25 cellular contexts compared by ENCODE assay signal in the genomic region with DNA sequence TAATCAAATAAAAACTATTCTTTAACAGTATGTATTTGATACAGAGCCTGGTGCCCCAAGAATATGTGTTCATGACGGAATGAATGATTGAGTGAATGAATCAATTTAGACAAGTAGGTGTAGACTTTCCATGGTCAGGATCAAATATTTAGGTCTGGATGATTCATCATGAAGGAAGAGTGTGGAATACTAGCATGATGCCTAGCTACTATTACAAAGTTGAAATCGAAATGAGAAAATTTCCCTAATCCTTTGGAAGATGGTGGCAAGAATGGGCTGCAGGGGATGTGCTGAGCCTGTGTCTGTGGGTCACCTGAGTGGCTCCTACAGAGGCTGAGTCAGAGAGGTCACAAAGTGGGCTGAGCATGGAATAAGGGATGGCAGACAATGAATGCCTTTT. TPM values are rescaled to one million over a fixed set of nuclear protein-coding genes. Genes with fewer than 3 reads are reported as not detected.
DNase-seq lines count a peak whose midpoint lies in the region; ATAC-seq and TF ChIP-seq lines count a peak whose summit lies in the region.
"Had no signal": no experiment of that assay in that cellular context is flagged by ENCODE, and none has a peak within 500 bp of the region (broad histone marks: within the 10 kb centered on the region; RNA-seq: fewer than 3 reads in every experiment).

No MANE protein-coding gene starts in this region.

- no peaks in the 10 kb centered on the region for H4K20me1 ChIP-seq in SK-N-SH (ENCODE audit: insufficient read depth)

- no peak for TF ChIP-seq RAD21 in SK-N-SH (IDR thresholded peaks at IDR 0.05; ENCODE audit: low read length)

- no peak for TF ChIP-seq CTCF in SK-N-SH (IDR thresholded peaks at IDR 0.05)
- no peak for TF ChIP-seq CTCF in HFFc6 (IDR thresholded peaks at IDR 0.05)
- no peak for TF ChIP-seq CTCF in RWPE2 (IDR thresholded peaks at IDR 0.05; ENCODE audit: poor library complexity, severe bottlenecking)
- TF ChIP-seq CTCF in omental fat pad (IDR thresholded peaks at IDR 0.05) = no peak

- no peak for DNase-seq in SK-N-SH
- no peak for DNase-seq in HFFc6
- no peak for DNase-seq in RWPE2 (ENCODE audit: low spot score)
- peak; percentile 44 for DNase-seq in kidney tubule cell (ENCODE audit: low spot score)
- no peak for DNase-seq in SW480 (ENCODE audit: low spot score)
- DNase-seq in GOT3 (lab: John Stamatoyannopoulos, UW) = no peak
- no peak for DNase-seq in omental fat pad (ENCODE audit: low spot score)
- DNase-seq: 8988T; activated CD4-positive, alpha-beta memory T cell treated with anti-CD3 and anti-CD28 coated beads, Interleukin-2, amount 10 ng/mL, durations not matched to agents 7 days and 5 days; activated CD4-positive, alpha-beta T cell treated with anti-CD3 and anti-CD28 coated beads for 1 hour; activated effector memory CD4-positive, alpha-beta T cell treated with Interleukin-2 at 50 U/mL for 16 hours; CD8-positive, alpha-beta memory T cell; cerebellar nuclear complex; dorsolateral prefrontal cortex; kidney; NCI-H1092; NCI-H187; NCI-H526 treated with DMSO at 0.1 percent for 48 hours; RPMI8226; stomach; T-helper 2 cell; tibial artery had no signal

- H3K9ac ChIP-seq in SK-N-SH = no peak overlapping the region

- ATAC-seq in SK-N-SH treated with all-trans-retinoic acid at 6 μM for 48 hours (no peak), RWPE2 (ENCODE audit: low read depth) (no peak), omental fat pad (ENCODE audit: low FRiP score) (no peak)
- ATAC-seq: natural killer cell treated with Interleukin-12 subunit alpha and Interleukin-12 subunit beta and Interleukin-15 and Interleukin-18, amount 100 ng/mL, for 72 hours had no signal

- H3K27me3 ChIP-seq in SK-N-SH (ENCODE audit: insufficient read depth) = no peaks in the 10 kb centered on the region
- no peaks in the 10 kb centered on the region for H3K27me3 ChIP-seq in RWPE2 (ENCODE audit: insufficient read depth, poor library complexity, severe bottlenecking)
- H3K27me3 ChIP-seq: dorsolateral prefrontal cortex had no signal

- H3K4me2 ChIP-seq in SK-N-SH = no peak overlapping the region

- H3K4me1 Mint-ChIP-seq in HFFc6 (ENCODE audit: low read depth) = peaks cover 66% of the 10 kb centered on the region

- H3K27ac ChIP-seq in SK-N-SH (ENCODE audit: low read depth in 2 of 2, low read length in 1 of 2) = peak overlapping the region in 1 of 2 experiments; percentile 42; a peak in 1 of 4 replicates
- peak overlapping the region; percentile 87 for H3K27ac ChIP-seq in RWPE2 (ENCODE audit: poor library complexity, severe bottlenecking)
- H3K27ac ChIP-seq: dorsolateral prefrontal cortex, SK-N-MC, stomach, tibial artery had no signal

- H3K4me3 Mint-ChIP-seq in HFFc6 = peak overlapping the region; percentile 57; the same call in 1 of the 2 replicates
- H3K4me3 Mint-ChIP-seq: activated CD4-positive, alpha-beta memory T cell treated with anti-CD3 and anti-CD28 coated beads, Interleukin-2, amount 10 ng/mL, durations not matched to agents 7 days and 5 days; natural killer cell treated with Interleukin-12 subunit alpha and Interleukin-12 subunit beta and Interleukin-15 and Interleukin-18, amount 100 ng/mL, for 72 hours had no signal

- no peaks in the 10 kb centered on the region for H3K9me3 Mint-ChIP-seq in HFFc6
- H3K9me3 Mint-ChIP-seq: activated CD4-positive, alpha-beta memory T cell treated with anti-CD3 and anti-CD28 coated beads, Interleukin-2, amount 10 ng/mL, durations not matched to agents 7 days and 5 days; CD8-positive, alpha-beta memory T cell; natural killer cell treated with Interleukin-12 subunit alpha and Interleukin-12 subunit beta and Interleukin-15 and Interleukin-18, amount 100 ng/mL, for 72 hours had no signal

- H3K27me3 Mint-ChIP-seq in HFFc6 (ENCODE audit: insufficient read depth) = no peaks in the 10 kb centered on the region; the same call in 1 of the 2 replicates

- H3K27ac Mint-ChIP-seq in HFFc6 = peak overlapping the region; percentile 47; the same call in 1 of the 2 replicates
- H3K27ac Mint-ChIP-seq: activated CD4-positive, alpha-beta memory T cell treated with anti-CD3 and anti-CD28 coated beads, Interleukin-2, amount 10 ng/mL, durations not matched to agents 7 days and 5 days; natural killer cell treated with Interleukin-12 subunit alpha and Interleukin-12 subunit beta and Interleukin-15 and Interleukin-18, amount 100 ng/mL, for 72 hours had no signal

- no peaks in the 10 kb centered on the region for H3K9me2 ChIP-seq in SK-N-SH

- POLR2A ChIA-PET in SK-N-SH (lab: Yijun Ruan, JAX) = no interaction called here

- H3K4me1 ChIP-seq in SK-N-SH (ENCODE audit: control insufficient read depth in 1 of 2, insufficient read depth in 2 of 2, low read depth in 1 of 2, low read length in 1 of 2) (peaks cover 9 to 23% of the 10 kb centered on the region in 2 experiments; a peak in 3 of 4 replicates), RWPE2 (ENCODE audit: insufficient read depth, poor library complexity, severe bottlenecking) (peaks cover 42% of the 10 kb centered on the region)

- H3K4me3 ChIP-seq in SK-N-SH (ENCODE audit: low read depth in 2 of 2, low read length in 1 of 2) (no peak overlapping the region), RWPE2 (ENCODE audit: severe bottlenecking) (no peak overlapping the region)
- H3K4me3 ChIP-seq: dorsolateral prefrontal cortex, SK-N-MC, stomach, tibial artery had no signal

- H3K36me3 Mint-ChIP-seq in HFFc6 (ENCODE audit: low read depth) = no peaks in the 10 kb centered on the region
- H3K36me3 Mint-ChIP-seq: natural killer cell treated with Interleukin-12 subunit alpha and Interleukin-12 subunit beta and Interleukin-15 and Interleukin-18, amount 100 ng/mL, for 72 hours had no signal

- H3K9me3 ChIP-seq in SK-N-SH = no peaks in the 10 kb centered on the region
- no peaks in the 10 kb centered on the region for H3K9me3 ChIP-seq in RWPE2 (ENCODE audit: severe bottlenecking)
- H3K9me3 ChIP-seq: stomach, tibial artery had no signal

- H2AFZ ChIP-seq in SK-N-SH (ENCODE audit: low read depth) = no peak overlapping the region

- CTCF ChIA-PET in SK-N-SH (lab: Yijun Ruan, JAX) = no interaction called here

- no peak for TF ChIP-seq EP300 in SK-N-SH (IDR thresholded peaks at IDR 0.05; ENCODE audit: borderline replicate concordance in 1 of 2, low read depth in 1 of 2, low read length in 1 of 2)

- H3K36me3 ChIP-seq in SK-N-SH (replicated peaks in 1 of 2; ENCODE audit: control insufficient read depth in 1 of 2, insufficient read depth in 2 of 2, low read length in 1 of 2) (no peaks in the 10 kb centered on the region), RWPE2 (ENCODE audit: low read depth) (no peaks in the 10 kb centered on the region)
- H3K36me3 ChIP-seq: stomach, tibial artery had no signal

- H3K79me2 ChIP-seq in SK-N-SH (ENCODE audit: insufficient read depth) = peaks cover 14% of the 10 kb centered on the region; the same call in 1 of the 2 replicates

- WGBS in SK-N-SH (ENCODE audit: low lambda C conversion rate) = 88% methylated on average over 2 of the region's 2 CpGs

- H3F3A ChIP-seq in SK-N-SH (replicated peaks; ENCODE audit: insufficient read depth) = peaks cover 20% of the 10 kb centered on the region

TF ChIP-seq in SK-N-SH, 30 proteins besides CTCF, POLR2A, EP300 and RAD21 (continues in another document):
- TF ChIP-seq, protein P1, sequence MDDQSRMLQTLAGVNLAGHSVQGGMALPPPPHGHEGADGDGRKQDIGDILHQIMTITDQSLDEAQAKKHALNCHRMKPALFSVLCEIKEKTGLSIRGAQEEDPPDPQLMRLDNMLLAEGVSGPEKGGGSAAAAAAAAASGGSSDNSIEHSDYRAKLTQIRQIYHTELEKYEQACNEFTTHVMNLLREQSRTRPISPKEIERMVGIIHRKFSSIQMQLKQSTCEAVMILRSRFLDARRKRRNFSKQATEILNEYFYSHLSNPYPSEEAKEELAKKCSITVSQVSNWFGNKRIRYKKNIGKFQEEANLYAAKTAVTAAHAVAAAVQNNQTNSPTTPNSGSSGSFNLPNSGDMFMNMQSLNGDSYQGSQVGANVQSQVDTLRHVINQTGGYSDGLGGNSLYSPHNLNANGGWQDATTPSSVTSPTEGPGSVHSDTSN (IDR thresholded peaks at IDR 0.05) = peak; percentile 27; the same call in 1 of the 2 replicates

TF ChIP-seq in SK-N-SH treated with all-trans-retinoic acid at 6 μM for 48 hours, 23 proteins besides CTCF, POLR2A, EP300 and RAD21 (continues in another document):
- TF ChIP-seq CSDC2 (CRISPR knock-in tag; IDR thresholded peaks at IDR 0.05) (no peak), TOX (CRISPR knock-in tag; IDR thresholded peaks at IDR 0.05; ENCODE audit: borderline replicate concordance) (no peak), GLIS3 (CRISPR knock-in tag; IDR thresholded peaks at IDR 0.05) (no peak), ZNF565 (CRISPR knock-in tag; conservative IDR thresholded peaks at IDR 0.05; ENCODE audit: low read depth) (no peak), ESRRG (CRISPR knock-in tag; IDR thresholded peaks at IDR 0.05) (no peak), ZC3H10 (CRISPR knock-in tag; IDR thresholded peaks at IDR 0.05) (no peak)
- TF ChIP-seq, protein P2, sequence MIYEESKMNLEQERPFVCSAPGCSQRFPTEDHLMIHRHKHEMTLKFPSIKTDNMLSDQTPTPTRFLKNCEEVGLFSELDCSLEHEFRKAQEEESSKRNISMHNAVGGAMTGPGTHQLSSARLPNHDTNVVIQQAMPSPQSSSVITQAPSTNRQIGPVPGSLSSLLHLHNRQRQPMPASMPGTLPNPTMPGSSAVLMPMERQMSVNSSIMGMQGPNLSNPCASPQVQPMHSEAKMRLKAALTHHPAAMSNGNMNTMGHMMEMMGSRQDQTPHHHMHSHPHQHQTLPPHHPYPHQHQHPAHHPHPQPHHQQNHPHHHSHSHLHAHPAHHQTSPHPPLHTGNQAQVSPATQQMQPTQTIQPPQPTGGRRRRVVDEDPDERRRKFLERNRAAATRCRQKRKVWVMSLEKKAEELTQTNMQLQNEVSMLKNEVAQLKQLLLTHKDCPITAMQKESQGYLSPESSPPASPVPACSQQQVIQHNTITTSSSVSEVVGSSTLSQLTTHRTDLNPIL (CRISPR knock-in tag; IDR thresholded peaks at IDR 0.05; ENCODE audit: low read depth) = no peak

RNA-seq across cellular contexts. Expression of a gene that starts 3.1 kb away (rescaled TPM):
- 6.6 and 10.0 TPM in 2 replicates for polyA plus RNA-seq in SK-N-SH (2012; rRNA removed)
- 9.1 and 10.1 TPM in 2 replicates for polyA plus RNA-seq in SK-N-SH (2012; cell fraction: cytosol; rRNA removed)
- polyA plus RNA-seq in SK-N-SH (2012; cell fraction: nucleus; rRNA removed) = 6.4 and 16.0 TPM in 2 replicates
- total RNA-seq in HFFc6 (2021; fragmentation: NEBNext Ultra II Directional; extraction: Animal tissue kit (Norgen Biotek cat#: 25700)) = 10 to 100 TPM; 19.9 to 25.6 (median 22.4) TPM
- total RNA-seq in omental fat pad = 10 to 100 TPM; 18.5 to 45.6 (median 30.1) TPM

RNA-seq across cellular contexts. Expression of a gene that starts 39.3 kb away (rescaled TPM):
- polyA plus RNA-seq in SK-N-SH (2012; rRNA removed) = 8.9 and 17.5 TPM in 2 replicates
- polyA plus RNA-seq in SK-N-SH (2012; cell fraction: cytosol; rRNA removed) = 5.1 and 5.2 TPM in 2 replicates
- polyA plus RNA-seq in SK-N-SH (2012; cell fraction: nucleus; rRNA removed) = 34.0 and 60.6 TPM in 2 replicates
- total RNA-seq in HFFc6 (2021; fragmentation: NEBNext Ultra II Directional; extraction: Animal tissue kit (Norgen Biotek cat#: 25700)) = 10 to 100 TPM; 31.6 to 36.0 (median 35.1) TPM
- under 1 TPM in 3 of 4 donors, not detected in 1; 0.13 to 0.74 (median 0.24) TPM for total RNA-seq in omental fat pad

Comparison
In these comparisons a context has a peak if more than half of its experiments do, and no peak if none do; other contexts are left out.
1. RNA of a gene that starts 39.3 kb away (total RNA-seq): 31.6 to 36.0 TPM in HFFc6; 0.13 to 0.74 TPM in omental fat pad; every median in the first group is over 10 times any median in the second.